ENCODE assay signal across 1 cellular context in genomic region chr1:148388260-148389026, GRCh38.
TF ChIP-seq lines count a peak whose summit lies in the region.

No MANE protein-coding gene starts in this region.

TF ChIP-seq in HEK293, 187 proteins besides CTCF, POLR2A, EP300 and RAD21 (continued from another document):
- TF ChIP-seq ELK4 (IDR thresholded peaks at IDR 0.05; ENCODE audit: borderline replicate concordance, low read depth, low read length) (no peak), ZNF202 (tag by site-specific recombination; IDR thresholded peaks at IDR 0.05; ENCODE audit: borderline replicate concordance) (no peak), ZNF501 (tag by site-specific recombination; IDR thresholded peaks at IDR 0.05) (peak; percentile 89; the same call in 1 of the 2 replicates), ZNF658 (tag by site-specific recombination; IDR thresholded peaks at IDR 0.05) (no peak), ZBTB8A (tag by site-specific recombination; IDR thresholded peaks at IDR 0.05) (peak; percentile 89), ZNF10 (tag by site-specific recombination; IDR thresholded peaks at IDR 0.05) (no peak; the same call in 1 of the 2 replicates), ZNF555 (tag by site-specific recombination; conservative IDR thresholded peaks at IDR 0.05) (no peak), HOXC10 (CRISPR knock-in tag; IDR thresholded peaks at IDR 0.05) (no peak), KLF9 (tag by site-specific recombination; IDR thresholded peaks at IDR 0.05; ENCODE audit: low read depth) (0 out of 2 replicates have a peak, but pooled peaks have one; percentile 34), ZNF112 (tag by site-specific recombination; IDR thresholded peaks at IDR 0.05) (no peak), ZNF529 (tag by site-specific recombination; IDR thresholded peaks at IDR 0.05; ENCODE audit: insufficient replicate concordance) (no peak), ZNF571 (tag by site-specific recombination; IDR thresholded peaks at IDR 0.05) (no peak), ZBTB21 (tag by site-specific recombination; IDR thresholded peaks at IDR 0.05) (peak; percentile 93), ZNF548 (tag by site-specific recombination; IDR thresholded peaks at IDR 0.05) (no peak), YY1 (tag by site-specific recombination; IDR thresholded peaks at IDR 0.05) (peak; percentile 54; the same call in 1 of the 2 replicates), PRDM6 (tag by site-specific recombination; IDR thresholded peaks at IDR 0.05) (no peak; the same call in 1 of the 2 replicates), ZNF302 (tag by site-specific recombination; IDR thresholded peaks at IDR 0.05; ENCODE audit: low read depth) (no peak), REPIN1 (tag by site-specific recombination; IDR thresholded peaks at IDR 0.05; ENCODE audit: low read depth) (no peak), ZNF18 (tag by site-specific recombination; IDR thresholded peaks at IDR 0.05) (0 out of 2 replicates have a peak, but pooled peaks have one; percentile 44), ZNF624 (tag by site-specific recombination; IDR thresholded peaks at IDR 0.05) (0 out of 2 replicates have a peak, but pooled peaks have one; percentile 35), HOXD13 (CRISPR knock-in tag; IDR thresholded peaks at IDR 0.05; ENCODE audit: borderline replicate concordance) (no peak), IKZF3 (tag by site-specific recombination; IDR thresholded peaks at IDR 0.05) (peak; percentile 98), ZNF792 (tag by site-specific recombination; IDR thresholded peaks at IDR 0.05) (0 out of 2 replicates have a peak, but pooled peaks have one; percentile 23), ZNF76 (tag by site-specific recombination; IDR thresholded peaks at IDR 0.05; ENCODE audit: borderline replicate concordance, low read depth) (peak; percentile 64), ZFP3 (tag by site-specific recombination; IDR thresholded peaks at IDR 0.05; ENCODE audit: low read depth) (no peak), ZNF701 (tag by site-specific recombination; IDR thresholded peaks at IDR 0.05) (no peak), ZBTB48 (tag by site-specific recombination; IDR thresholded peaks at IDR 0.05) (peak; percentile 95), ZFP69B (tag by site-specific recombination; IDR thresholded peaks at IDR 0.05) (no peak), ZNF37A (tag by site-specific recombination; IDR thresholded peaks at IDR 0.05) (no peak), ZNF423 (tag by site-specific recombination; IDR thresholded peaks at IDR 0.05) (peak; percentile 14; the same call in 1 of the 2 replicates), BCL11A (tag by site-specific recombination; IDR thresholded peaks at IDR 0.05; ENCODE audit: low read depth) (peak; percentile 75; the same call in 1 of the 2 replicates), ZNF248 (tag by site-specific recombination; IDR thresholded peaks at IDR 0.05) (no peak), ZNF394 (tag by site-specific recombination; IDR thresholded peaks at IDR 0.05; ENCODE audit: borderline replicate concordance) (peak; percentile 62; the same call in 1 of the 2 replicates), ZNF23 (tag by site-specific recombination; IDR thresholded peaks at IDR 0.05; ENCODE audit: borderline replicate concordance) (no peak), ZBTB7A (tag by site-specific recombination; IDR thresholded peaks at IDR 0.05; ENCODE audit: low read depth) (no peak), ZNF692 (tag by site-specific recombination; IDR thresholded peaks at IDR 0.05) (0 out of 2 replicates have a peak, but pooled peaks have one; percentile 50), ZNF776 (tag by site-specific recombination; IDR thresholded peaks at IDR 0.05; ENCODE audit: borderline replicate concordance) (no peak), PRDM10 (tag by site-specific recombination; IDR thresholded peaks at IDR 0.05) (peak; percentile 96), SALL2 (tag by site-specific recombination; IDR thresholded peaks at IDR 0.05; ENCODE audit: borderline replicate concordance) (no peak), ZNF677 (tag by site-specific recombination; IDR thresholded peaks at IDR 0.05) (no peak), ZNF514 (tag by site-specific recombination; IDR thresholded peaks at IDR 0.05) (no peak), ZNF426 (tag by site-specific recombination; IDR thresholded peaks at IDR 0.05) (no peak), ATF2 (tag by site-specific recombination; IDR thresholded peaks at IDR 0.05; ENCODE audit: low read depth) (peak; percentile 96), ZNF433 (tag by site-specific recombination; IDR thresholded peaks at IDR 0.05; ENCODE audit: low read depth) (no peak), WT1 (tag by site-specific recombination; IDR thresholded peaks at IDR 0.05) (0 out of 2 replicates have a peak, but pooled peaks have one; percentile 9), ZNF549 (tag by site-specific recombination; IDR thresholded peaks at IDR 0.05) (no peak), ZNF121 (tag by site-specific recombination; IDR thresholded peaks at IDR 0.05) (no peak)
